Comparison of ENCODE assay signal across 19 cellular contexts in the genomic region with DNA sequence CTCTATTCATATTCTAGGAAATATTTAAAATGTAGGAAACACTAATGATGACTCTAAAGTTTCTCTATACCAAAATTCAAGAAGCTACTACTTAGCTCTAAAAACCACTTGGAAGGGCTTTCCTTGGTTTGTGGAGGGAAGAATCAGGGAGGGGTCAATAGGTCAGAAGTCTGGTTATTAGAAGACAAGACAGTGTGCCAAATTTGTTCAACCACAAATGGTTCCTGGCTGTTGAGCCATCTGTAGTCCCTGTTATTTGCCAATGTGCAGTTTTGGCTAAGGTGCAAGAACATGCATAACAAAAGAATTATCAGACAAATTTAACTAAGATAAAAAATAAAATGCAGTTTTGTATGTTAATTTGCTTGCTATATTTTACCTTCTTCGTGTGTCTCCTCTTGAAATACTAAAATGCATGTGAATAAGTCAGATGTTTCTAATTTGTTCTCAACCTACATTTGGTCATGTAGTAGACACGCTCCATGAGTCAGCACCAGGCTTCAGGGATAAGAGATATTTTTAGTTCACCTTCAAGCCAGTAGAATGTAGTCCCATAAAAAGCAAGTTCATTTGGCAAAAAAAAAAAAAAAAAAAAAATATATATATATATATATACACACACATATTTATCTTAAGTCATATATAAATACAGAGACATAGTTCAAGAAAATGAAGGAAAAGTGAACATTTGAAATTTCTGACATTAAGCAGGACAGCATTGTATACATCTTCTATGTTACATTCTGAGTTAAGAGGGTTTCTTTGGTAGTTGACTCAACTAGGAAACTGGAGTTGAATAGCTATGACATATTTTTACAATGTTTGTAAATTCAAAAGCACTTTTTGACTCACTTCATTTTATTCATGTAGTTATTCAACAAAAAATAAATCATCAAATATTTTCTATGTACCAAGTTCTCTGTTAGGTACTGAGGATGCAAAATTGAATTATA.
DNase-seq lines count a peak whose midpoint lies in the region; ATAC-seq and TF ChIP-seq lines count a peak whose summit lies in the region.
"Had no signal": no experiment of that assay in that cellular context is flagged by ENCODE, and none has a peak within 500 bp of the region (broad histone marks: within the 10 kb centered on the region; RNA-seq: fewer than 3 reads in every experiment).

No MANE protein-coding gene starts in this region.

- peak; percentile 76 for DNase-seq in G401 (ENCODE audit: low spot score)
- peak; percentile 91 for DNase-seq in NCI-H446 treated with DMSO at 0.1 percent for 48 hours (lab: John Stamatoyannopoulos, UW)
- peak; percentile 83 for DNase-seq in dedifferentiated amniotic fluid mesenchymal stem cell (ENCODE audit: extremely low spot score)
- peak; percentile 14 for DNase-seq in retinal pigment epithelial cell (ENCODE audit: low read depth)
- no peak for DNase-seq in NCI-H748 (lab: John Stamatoyannopoulos, UW; ENCODE audit: unreplicated experiment)
- no peak for DNase-seq in activated CD4-positive, alpha-beta T cell treated with anti-CD3 and anti-CD28 coated beads, Interleukin-2, amount 50 U/mL, for 4 hours
- DNase-seq in T1000 (lab: John Stamatoyannopoulos, UW) = no peak
- DNase-seq: activated CD4-positive, alpha-beta T cell treated with anti-CD3 and anti-CD28 coated beads for 4 hours; activated naive CD8-positive, alpha-beta T cell treated with anti-CD3 and anti-CD28 coated beads, Interleukin-2, amount 10 ng/mL, durations not matched to agents 7 days and 5 days; activated T-cell treated with anti-CD3 and anti-CD28 coated beads, Interleukin-2, amount 50 U/mL, for 24 hours; DND-41; hippocampal formation; left cardiac atrium; mucosa of descending colon; NCI-H2029; SIG-M5; stomach; T-helper 9 cell had no signal

- no peak for ATAC-seq in HG02885 (IDR thresholded peaks at IDR 0.05; ENCODE audit: poor library complexity, unreplicated experiment)
- ATAC-seq: left cardiac atrium, mucosa of descending colon had no signal

- no peak for TF ChIP-seq CTCF in retinal pigment epithelial cell (conservative IDR thresholded peaks at IDR 0.05; ENCODE audit: low read depth, low read length)

- in situ Hi-C loops in G401 (cut with HindIII; ENCODE audit: low sequenced_read_pairs) = no loop called here

- H3K4me3 ChIP-seq in retinal pigment epithelial cell (ENCODE audit: low read length) = no peak overlapping the region
- H3K4me3 ChIP-seq: mucosa of descending colon, stomach had no signal

Comparison
In these comparisons a context has a peak if more than half of its experiments do, and no peak if none do; other contexts are left out.
1. DNase-seq: peak in G401 (single experiment), NCI-H446 treated with DMSO at 0.1 percent for 48 hours (single experiment), dedifferentiated amniotic fluid mesenchymal stem cell (single experiment) and retinal pigment epithelial cell (single experiment); none in NCI-H748 (single experiment), activated CD4-positive, alpha-beta T cell treated with anti-CD3 and anti-CD28 coated beads, Interleukin-2, amount 50 U/mL, for 4 hours (0 of 2) and T1000 (single experiment).